9 cellular contexts compared by ENCODE assay signal in the genomic region with DNA sequence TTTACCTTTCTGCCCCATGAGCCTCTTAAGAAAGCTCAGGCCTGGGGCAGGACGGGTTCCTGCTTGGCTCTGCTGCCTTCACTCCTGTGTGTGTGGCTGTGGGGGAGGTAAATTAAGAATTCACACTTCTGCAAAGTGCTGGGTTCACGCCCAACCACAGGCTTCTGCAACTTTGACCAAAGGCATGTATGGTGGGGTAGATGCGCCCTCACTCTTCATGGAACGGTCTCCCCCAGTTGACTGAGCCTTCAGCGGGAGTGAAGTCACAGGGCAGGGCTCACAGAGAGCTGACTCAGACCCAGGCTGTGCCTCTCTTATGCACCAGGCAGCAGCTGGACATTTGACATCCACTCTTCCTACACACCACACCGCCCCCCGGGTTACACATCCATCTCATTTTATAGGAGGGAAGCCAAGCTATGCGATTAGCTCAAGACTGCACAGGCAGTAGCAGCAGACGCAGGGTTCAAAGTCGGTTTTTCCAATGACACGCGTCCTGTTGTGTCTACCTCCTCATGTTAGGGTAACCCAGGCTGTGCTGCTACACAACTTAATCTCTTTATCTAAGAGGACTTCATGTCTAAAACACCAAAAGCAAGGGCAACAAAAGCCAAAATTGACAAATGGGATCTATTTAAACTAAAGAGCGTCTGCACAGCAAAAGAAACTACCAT.
DNase-seq lines count a peak whose midpoint lies in the region; ATAC-seq lines count a peak whose summit lies in the region.
"Had no signal": no experiment of that assay in that cellular context is flagged by ENCODE, and none has a peak within 500 bp of the region (broad histone marks: within the 10 kb centered on the region; RNA-seq: fewer than 3 reads in every experiment).

No MANE protein-coding gene starts in this region.

- H3K4me3 Mint-ChIP-seq in effector memory CD8-positive, alpha-beta T cell, result peak overlapping the region; percentile 87

- peak; percentile 88 for ATAC-seq in GM18868 (IDR thresholded peaks at IDR 0.05; ENCODE audit: unreplicated experiment)
- ATAC-seq in GM21723 (IDR thresholded peaks at IDR 0.05; ENCODE audit: unreplicated experiment), result peak; percentile 81
- peak; percentile 77 for ATAC-seq in HG03565 (IDR thresholded peaks at IDR 0.05; ENCODE audit: unreplicated experiment)
- ATAC-seq in effector memory CD8-positive, alpha-beta T cell (replicated peaks), result peak; percentile 88

- peaks cover 13% of the 10 kb centered on the region for H3K36me3 Mint-ChIP-seq in effector memory CD8-positive, alpha-beta T cell (ENCODE audit: insufficient read depth)

- no peaks in the 10 kb centered on the region for H3K9me3 Mint-ChIP-seq in effector memory CD8-positive, alpha-beta T cell

- H3K27ac Mint-ChIP-seq in effector memory CD8-positive, alpha-beta T cell, result peak overlapping the region; percentile 83 to 90

- H3K27me3 Mint-ChIP-seq in effector memory CD8-positive, alpha-beta T cell, result no peaks in the 10 kb centered on the region

- peak in 1 of 3 experiments; percentile 45 for DNase-seq in effector memory CD8-positive, alpha-beta T cell
- DNase-seq in NCI-H2081 (lab: John Stamatoyannopoulos, UW), result no peak
- no peak for DNase-seq in NCI-H510A treated with DMSO at 0.1 percent for 48 hours (lab: John Stamatoyannopoulos, UW)
- no peak for DNase-seq in NCI-H748 (lab: John Stamatoyannopoulos, UW; ENCODE audit: unreplicated experiment)
- no peak for DNase-seq in NCI-H82 (lab: John Stamatoyannopoulos, UW)
- DNase-seq: NCI-H1417 had no signal

- peaks cover 34 to 41% of the 10 kb centered on the region in 2 donors for H3K4me1 Mint-ChIP-seq in effector memory CD8-positive, alpha-beta T cell (ENCODE audit: low read depth in 2 of 2)
